ENCODE assay signal across 11 cellular contexts in genomic region chr16:17173134-17173729, GRCh38.
A peak's percentile ranks its signal among the peaks of the same experiment; 100 is the strongest.
DNase-seq lines count a peak whose midpoint lies in the region; ATAC-seq and TF ChIP-seq lines count a peak whose summit lies in the region.
"Had no signal": no experiment of that assay in that cellular context is flagged by ENCODE, and none has a peak within 500 bp of the region (broad histone marks: within the 10 kb centered on the region; RNA-seq: fewer than 3 reads in every experiment).

No MANE protein-coding gene starts in this region.

- no peak for ATAC-seq in body of pancreas
- peak; percentile 83 to 91 for ATAC-seq in lower lobe of right lung
- no peak for ATAC-seq in GM21717 (IDR thresholded peaks at IDR 0.05; ENCODE audit: unreplicated experiment)

- no peak overlapping the region for H2BK120ac ChIP-seq in neuronal stem cell (ENCODE audit: low read depth, low read length)
- H2BK120ac ChIP-seq in mesenchymal stem cell (ENCODE audit: low read depth, low read length): no peak overlapping the region

- H3K4me3 ChIP-seq in AG04449 (ENCODE audit: low read depth, low read length) (no peak overlapping the region), body of pancreas (no peak overlapping the region), lower lobe of right lung (no peak overlapping the region), neuronal stem cell (ENCODE audit: low read length in 2 of 2) (no peak overlapping the region), mesenchymal stem cell (ENCODE audit: insufficient read depth in 1 of 2, low read depth in 1 of 2, low read length in 2 of 2) (no peak overlapping the region)

- H3K4me2 ChIP-seq in neuronal stem cell (ENCODE audit: insufficient read depth, low read length, poor library complexity, severe bottlenecking): no peak overlapping the region
- H3K4me2 ChIP-seq in mesenchymal stem cell (ENCODE audit: low read length, poor library complexity, severe bottlenecking): no peak overlapping the region

- H2AK5ac ChIP-seq in neuronal stem cell (ENCODE audit: low read depth, low read length) (no peak overlapping the region), mesenchymal stem cell (ENCODE audit: low read length, severe bottlenecking) (no peak overlapping the region)

- no peak overlapping the region for H3K18ac ChIP-seq in neuronal stem cell (ENCODE audit: low read length)
- no peak overlapping the region for H3K18ac ChIP-seq in mesenchymal stem cell (ENCODE audit: low read depth in 1 of 2, low read length in 2 of 2)

- DNase-seq in AG04449 (ENCODE audit: low read depth, low spot score): peak; percentile 80
- DNase-seq in Kasumi-1 (lab: John Stamatoyannopoulos, UW): peak; percentile 62 to 74
- DNase-seq in body of pancreas: peak in 3 of 4 donors; percentile 15 to 78 (median 34)
- DNase-seq in lower lobe of right lung: peak; percentile 75
- DNase-seq in neuronal stem cell (ENCODE audit: low spot score): no peak
- DNase-seq in mesenchymal stem cell: no peak
- no peak for DNase-seq in NCI-H524 (lab: John Stamatoyannopoulos, UW)
- DNase-seq: activated CD4-positive, alpha-beta T cell treated with anti-CD3 and anti-CD28 coated beads for 1 hour; BE2C; NCI-H510A had no signal

- intact Hi-C loops in body of pancreas (cut with DNase I) (no loop called here), lower lobe of right lung (cut with DNase I) (no loop called here)

- H3K14ac ChIP-seq in neuronal stem cell (ENCODE audit: low read length) (no peak overlapping the region), mesenchymal stem cell (ENCODE audit: low read length in 2 of 2) (no peak overlapping the region)

- no peak overlapping the region for H3K23ac ChIP-seq in neuronal stem cell (ENCODE audit: low read depth, low read length, poor library complexity)
- no peak overlapping the region for H3K23ac ChIP-seq in mesenchymal stem cell (ENCODE audit: low read length in 2 of 2)

- H4K91ac ChIP-seq in neuronal stem cell (ENCODE audit: low read depth, low read length, poor library complexity) (no peak overlapping the region), mesenchymal stem cell (ENCODE audit: low read length) (no peak overlapping the region)

- H3K4me1 ChIP-seq in body of pancreas (peaks cover 10% of the 10 kb centered on the region), lower lobe of right lung (peaks cover 11% of the 10 kb centered on the region), neuronal stem cell (ENCODE audit: control insufficient read depth in 2 of 2, insufficient read depth in 1 of 2, low read depth in 1 of 2, low read length in 2 of 2) (peaks cover 0 to 10% of the 10 kb centered on the region in 2 donors), mesenchymal stem cell (ENCODE audit: control insufficient read depth, insufficient read depth, low read depth, low read length) (no peaks in the 10 kb centered on the region)
- H3K4me1 ChIP-seq: BE2C had no signal

- POLR2A ChIA-PET in AG04449 (lab: Yijun Ruan, JAX): interaction anchor here (0.6 to 1.7 kb wide), 2 partner anchors 37 to 295 kb away, joined by 3 to 5 read pairs; no protein-coding TSS in a partner anchor

- H3K79me1 ChIP-seq in neuronal stem cell (ENCODE audit: low read depth, low read length) (no peaks in the 10 kb centered on the region), mesenchymal stem cell (replicated peaks; ENCODE audit: low read length, poor library complexity, severe bottlenecking) (no peaks in the 10 kb centered on the region)

- no peak overlapping the region for H2BK5ac ChIP-seq in neuronal stem cell (ENCODE audit: low read length)
- H2BK5ac ChIP-seq in mesenchymal stem cell (ENCODE audit: low read depth, low read length, poor library complexity, severe bottlenecking): no peak overlapping the region

- no peak overlapping the region for H2BK15ac ChIP-seq in neuronal stem cell (ENCODE audit: low read length)
- no peak overlapping the region for H2BK15ac ChIP-seq in mesenchymal stem cell (ENCODE audit: low read depth, poor library complexity, severe bottlenecking)

- H4K8ac ChIP-seq in neuronal stem cell (ENCODE audit: low read depth, low read length) (no peak overlapping the region), mesenchymal stem cell (ENCODE audit: low read length) (no peak overlapping the region)

- H2AFZ ChIP-seq in neuronal stem cell (ENCODE audit: low read length): no peak overlapping the region
- no peak overlapping the region for H2AFZ ChIP-seq in mesenchymal stem cell (ENCODE audit: low read depth, low read length)

- H3K27ac ChIP-seq in body of pancreas: peak overlapping the region in 1 of 4 donors; percentile 31
- no peak overlapping the region for H3K27ac ChIP-seq in lower lobe of right lung
- no peak overlapping the region for H3K27ac ChIP-seq in neuronal stem cell (replicated peaks; ENCODE audit: low read length)
- no peak overlapping the region for H3K27ac ChIP-seq in mesenchymal stem cell (ENCODE audit: low read length, poor library complexity, severe bottlenecking)

- TF ChIP-seq CTCF in AG04449 (IDR thresholded peaks at IDR 0.05; ENCODE audit: insufficient read depth, low read length, missing control alignments) (no peak), body of pancreas (IDR thresholded peaks at IDR 0.05) (no peak), lower lobe of right lung (IDR thresholded peaks at IDR 0.05) (no peak)

- CTCF ChIA-PET in AG04449 (lab: Yijun Ruan, JAX): no interaction called here

- 62 to 85% methylated on average over 12 of the region's 12 CpGs for WGBS in body of pancreas, 2 donors
- no CpG with 5 or more reads among the region's 12 CpGs for WGBS in neuronal stem cell (ENCODE audit: extremely low coverage in 2 of 2, insufficient read length in 2 of 2, insufficient replicate concordance in 1 of 2), 2 donors
- 83% methylated on average over 12 of the region's 12 CpGs for WGBS in mesenchymal stem cell

- H3K27me3 ChIP-seq in body of pancreas: no peaks in the 10 kb centered on the region
- no peaks in the 10 kb centered on the region for H3K27me3 ChIP-seq in lower lobe of right lung (ENCODE audit: low read depth)
- H3K27me3 ChIP-seq in neuronal stem cell (ENCODE audit: control insufficient read depth in 3 of 3, insufficient read depth in 3 of 3, low read depth in 1 of 3, low read length in 3 of 3): no peaks in the 10 kb centered on the region
- H3K27me3 ChIP-seq in mesenchymal stem cell (ENCODE audit: control insufficient read depth in 1 of 2, insufficient read depth in 1 of 2, low read length in 2 of 2): no peaks in the 10 kb centered on the region
- H3K27me3 ChIP-seq: BE2C had no signal

- H3K9ac ChIP-seq in neuronal stem cell (ENCODE audit: low read depth, low read length, poor library complexity) (no peak overlapping the region), mesenchymal stem cell (ENCODE audit: low read length) (no peak overlapping the region)

- TF ChIP-seq POLR2A in body of pancreas (IDR thresholded peaks at IDR 0.05): no peak

- H3K36me3 ChIP-seq in body of pancreas (replicated peaks in 1 of 2; ENCODE audit: insufficient read depth in 1 of 2, low read depth in 2 of 2) (no peaks in the 10 kb centered on the region), lower lobe of right lung (no peaks in the 10 kb centered on the region), neuronal stem cell (replicated peaks in 1 of 2; ENCODE audit: control insufficient read depth in 2 of 2, insufficient read depth in 2 of 2, low read length in 2 of 2) (peaks cover 0 to 2% of the 10 kb centered on the region in 2 donors), mesenchymal stem cell (ENCODE audit: control insufficient read depth in 1 of 2, insufficient read depth in 2 of 2, low read depth in 1 of 2, low read length in 2 of 2) (peaks cover 0 to 25% of the 10 kb centered on the region in 2 experiments)
- H3K36me3 ChIP-seq: BE2C had no signal

- H3K4ac ChIP-seq in neuronal stem cell (ENCODE audit: low read length) (no peak overlapping the region), mesenchymal stem cell (ENCODE audit: low read depth in 1 of 2, low read length in 2 of 2) (no peak overlapping the region)

- H3K9me3 ChIP-seq in body of pancreas: no peaks in the 10 kb centered on the region
- no peaks in the 10 kb centered on the region for H3K9me3 ChIP-seq in lower lobe of right lung
- no peaks in the 10 kb centered on the region for H3K9me3 ChIP-seq in neuronal stem cell (replicated peaks in 1 of 2; ENCODE audit: control insufficient read depth in 2 of 2, insufficient read depth in 1 of 2, low read depth in 1 of 2, low read length in 2 of 2)
- H3K9me3 ChIP-seq in mesenchymal stem cell (ENCODE audit: control insufficient read depth, low read length): no peaks in the 10 kb centered on the region
- H3K9me3 ChIP-seq: BE2C had no signal

- H2BK12ac ChIP-seq in neuronal stem cell (ENCODE audit: low read length) (no peak overlapping the region), mesenchymal stem cell (ENCODE audit: low read length in 2 of 2) (no peak overlapping the region)

Comparison
In these comparisons a context has a peak if more than half of its experiments do, and no peak if none do; other contexts are left out.
1. DNase-seq: peak in AG04449 (single experiment), Kasumi-1 (2 of 2), body of pancreas (3 of 4) and lower lobe of right lung (single experiment); none in neuronal stem cell (single experiment), mesenchymal stem cell (single experiment) and NCI-H524 (0 of 2).
2. ATAC-seq: peak in lower lobe of right lung (2 of 2); none in body of pancreas (single experiment) and GM21717 (single experiment).